13 cellular contexts compared by ENCODE assay signal in genomic region chr22:27099896-27100295, GRCh38.
"Had no signal": no experiment of that assay in that cellular context is flagged by ENCODE, and none has a peak within 500 bp of the region (broad histone marks: within the 10 kb centered on the region; RNA-seq: fewer than 3 reads in every experiment).

No MANE protein-coding gene starts in this region.

- H3K4me3 ChIP-seq: adrenal gland, cardiac muscle cell, heart right ventricle, left lung had no signal

- H3K9me3 Mint-ChIP-seq: natural killer cell treated with Interleukin-12 subunit alpha and Interleukin-12 subunit beta and Interleukin-15 and Interleukin-18, amount 100 ng/mL, for 72 hours had no signal

- H3K36me3 ChIP-seq: adrenal gland, cardiac muscle cell, heart right ventricle, left lung had no signal

- ATAC-seq: left lung had no signal

- H3K27ac Mint-ChIP-seq: activated naive CD8-positive, alpha-beta T cell; natural killer cell treated with Interleukin-12 subunit alpha and Interleukin-12 subunit beta and Interleukin-15 and Interleukin-18, amount 100 ng/mL, for 72 hours had no signal

- DNase-seq: activated naive CD4-positive, alpha-beta T cell; activated T-cell treated with anti-CD3 and anti-CD28 coated beads, Interleukin-2, amount 50 U/mL, for 1 hour; adrenal gland; kidney; left lung; posterior cingulate gyrus; stimulated activated CD4-positive, alpha-beta T cell treated with anti-CD3 and anti-CD28 coated beads, Interleukin-2, amount 100 ng/mL, for 48 hours; stimulated activated naive CD4-positive, alpha-beta T cell treated with Interleukin-2 at 50 U/mL for 16 hours; T-helper 1 cell had no signal

- H3K27ac ChIP-seq: adrenal gland, cardiac muscle cell, heart right ventricle, left lung had no signal

- H3K4me1 ChIP-seq: adrenal gland, left lung had no signal

- H3K9me3 ChIP-seq: adrenal gland, heart right ventricle, left lung had no signal

- H3K4me3 Mint-ChIP-seq: activated naive CD8-positive, alpha-beta T cell; natural killer cell treated with Interleukin-12 subunit alpha and Interleukin-12 subunit beta and Interleukin-15 and Interleukin-18, amount 100 ng/mL, for 72 hours had no signal

- H3K36me3 Mint-ChIP-seq: activated naive CD8-positive, alpha-beta T cell; natural killer cell treated with Interleukin-12 subunit alpha and Interleukin-12 subunit beta and Interleukin-15 and Interleukin-18, amount 100 ng/mL, for 72 hours had no signal
